13 cellular contexts compared by ENCODE assay signal in the genomic region with DNA sequence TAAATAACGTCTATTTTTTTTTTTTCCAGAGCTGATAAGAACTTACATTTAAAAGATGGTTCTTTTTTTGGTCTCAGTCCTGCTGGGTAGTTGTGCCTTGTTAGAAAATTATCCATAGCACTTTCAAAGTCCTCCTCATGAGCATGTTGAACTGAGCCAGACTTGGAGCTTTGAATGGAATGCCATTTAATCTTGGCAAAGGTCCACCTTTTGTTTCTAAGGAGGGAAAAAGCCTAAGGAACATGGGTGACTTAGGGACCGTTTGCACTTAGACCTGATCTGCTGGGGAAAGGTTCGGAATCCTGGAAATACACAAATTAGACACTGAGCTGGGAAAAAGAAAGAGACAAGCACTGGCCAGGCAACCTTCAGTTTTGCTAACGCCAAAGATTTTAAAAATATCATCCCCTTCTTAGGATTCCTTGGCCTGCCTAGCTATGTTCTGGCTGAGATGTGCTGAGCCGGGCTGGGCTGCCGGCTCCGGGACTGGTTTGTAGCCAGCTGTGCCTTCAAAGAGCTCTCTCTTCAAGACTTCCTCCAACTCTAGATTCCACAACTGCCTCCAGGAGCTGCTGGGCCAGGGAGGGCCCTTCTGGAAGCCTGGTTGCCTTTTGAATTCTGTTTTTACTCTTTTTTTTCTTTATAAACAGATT.
DNase-seq lines count a peak whose midpoint lies in the region; ATAC-seq and TF ChIP-seq lines count a peak whose summit lies in the region.
"Had no signal": no experiment of that assay in that cellular context is flagged by ENCODE, and none has a peak within 500 bp of the region (broad histone marks: within the 10 kb centered on the region; RNA-seq: fewer than 3 reads in every experiment).

No MANE protein-coding gene starts in this region.

- DNase-seq in chondrocyte (ENCODE audit: low spot score): no peak
- DNase-seq in memory B cell (ENCODE audit: low spot score in 2 of 2): no peak
- no peak for DNase-seq in suprapubic skin (ENCODE audit: low spot score in 2 of 2)
- no peak for DNase-seq in SKM-1 (lab: John Stamatoyannopoulos, UW; ENCODE audit: unreplicated experiment)
- DNase-seq: activated T-cell treated with anti-CD3 and anti-CD28 coated beads, Interleukin-2, amount 50 U/mL, for 48 hours; kidney glomerular epithelial cell; MM.1S; NCI-H510A had no signal

- no peak overlapping the region for H3K4me3 ChIP-seq in suprapubic skin

- H3K36me3 Mint-ChIP-seq in chondrocyte (ENCODE audit: low read depth) (no peaks in the 10 kb centered on the region), memory B cell (no peaks in the 10 kb centered on the region)

- no peaks in the 10 kb centered on the region for H3K9me3 ChIP-seq in suprapubic skin

- 32% methylated on average over 7 of the region's 7 CpGs for WGBS in suprapubic skin

- TF ChIP-seq RAD21 in Ishikawa (IDR thresholded peaks at IDR 0.05; ENCODE audit: low read depth): no peak

- H3K4me3 Mint-ChIP-seq in chondrocyte (ENCODE audit: unreplicated experiment): no peak overlapping the region
- no peak overlapping the region for H3K4me3 Mint-ChIP-seq in memory B cell

- no peaks in the 10 kb centered on the region for H3K27me3 Mint-ChIP-seq in chondrocyte (ENCODE audit: low read depth)
- H3K27me3 Mint-ChIP-seq in memory B cell: no peaks in the 10 kb centered on the region

- H3K27ac ChIP-seq in suprapubic skin: peak overlapping the region; percentile 22
- H3K27ac ChIP-seq: RWPE1 had no signal

- no peaks in the 10 kb centered on the region for H3K27me3 ChIP-seq in suprapubic skin

- H3K36me3 ChIP-seq in suprapubic skin: no peaks in the 10 kb centered on the region

- no peak for TF ChIP-seq POLR2A in suprapubic skin (IDR thresholded peaks at IDR 0.05)

- ATAC-seq in memory B cell (ENCODE audit: low read depth) (no peak), HG03460 (IDR thresholded peaks at IDR 0.05; ENCODE audit: unreplicated experiment) (no peak), GM21381 (IDR thresholded peaks at IDR 0.05; ENCODE audit: unreplicated experiment) (no peak), GM19324 (IDR thresholded peaks at IDR 0.05; ENCODE audit: low FRiP score, unreplicated experiment) (no peak)

- TF ChIP-seq CTCF in chondrocyte (IDR thresholded peaks at IDR 0.05) (no peak), suprapubic skin (IDR thresholded peaks at IDR 0.05) (no peak)

- no peak for TF ChIP-seq EP300 in Ishikawa (IDR thresholded peaks at IDR 0.05; ENCODE audit: borderline replicate concordance)
- no peak for TF ChIP-seq EP300 in suprapubic skin (IDR thresholded peaks at IDR 0.05)

- peaks cover 35% of the 10 kb centered on the region for H3K4me1 Mint-ChIP-seq in chondrocyte (ENCODE audit: low read depth)
- H3K4me1 Mint-ChIP-seq in memory B cell: peaks cover 30% of the 10 kb centered on the region

- H3K4me1 ChIP-seq in suprapubic skin: peaks cover 29% of the 10 kb centered on the region

- peak overlapping the region; percentile 82 for H3K27ac Mint-ChIP-seq in chondrocyte (ENCODE audit: unreplicated experiment)
- H3K27ac Mint-ChIP-seq in memory B cell: peak overlapping the region; percentile 45

- H3K9me3 Mint-ChIP-seq in chondrocyte (ENCODE audit: low read depth) (no peaks in the 10 kb centered on the region), memory B cell (no peaks in the 10 kb centered on the region)

TF ChIP-seq in Ishikawa, 13 proteins besides CTCF, POLR2A, EP300 and RAD21:
- TF ChIP-seq, protein P1, sequence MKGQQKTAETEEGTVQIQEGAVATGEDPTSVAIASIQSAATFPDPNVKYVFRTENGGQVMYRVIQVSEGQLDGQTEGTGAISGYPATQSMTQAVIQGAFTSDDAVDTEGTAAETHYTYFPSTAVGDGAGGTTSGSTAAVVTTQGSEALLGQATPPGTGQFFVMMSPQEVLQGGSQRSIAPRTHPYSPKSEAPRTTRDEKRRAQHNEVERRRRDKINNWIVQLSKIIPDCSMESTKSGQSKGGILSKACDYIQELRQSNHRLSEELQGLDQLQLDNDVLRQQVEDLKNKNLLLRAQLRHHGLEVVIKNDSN (IDR thresholded peaks at IDR 0.05): no peak
- no peak for TF ChIP-seq TEAD4 (IDR thresholded peaks at IDR 0.05)
- no peak for TF ChIP-seq CREB1 (IDR thresholded peaks at IDR 0.05; ENCODE audit: low read depth)
- TF ChIP-seq, protein P2, sequence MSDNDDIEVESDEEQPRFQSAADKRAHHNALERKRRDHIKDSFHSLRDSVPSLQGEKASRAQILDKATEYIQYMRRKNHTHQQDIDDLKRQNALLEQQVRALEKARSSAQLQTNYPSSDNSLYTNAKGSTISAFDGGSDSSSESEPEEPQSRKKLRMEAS (IDR thresholded peaks at IDR 0.05): no peak
- no peak for TF ChIP-seq EGR1 (IDR thresholded peaks at IDR 0.05)
- peak; percentile 50 for TF ChIP-seq NFIC (IDR thresholded peaks at IDR 0.05)
